Comparison of ENCODE assay signal across 16 cellular contexts in the genomic region with DNA sequence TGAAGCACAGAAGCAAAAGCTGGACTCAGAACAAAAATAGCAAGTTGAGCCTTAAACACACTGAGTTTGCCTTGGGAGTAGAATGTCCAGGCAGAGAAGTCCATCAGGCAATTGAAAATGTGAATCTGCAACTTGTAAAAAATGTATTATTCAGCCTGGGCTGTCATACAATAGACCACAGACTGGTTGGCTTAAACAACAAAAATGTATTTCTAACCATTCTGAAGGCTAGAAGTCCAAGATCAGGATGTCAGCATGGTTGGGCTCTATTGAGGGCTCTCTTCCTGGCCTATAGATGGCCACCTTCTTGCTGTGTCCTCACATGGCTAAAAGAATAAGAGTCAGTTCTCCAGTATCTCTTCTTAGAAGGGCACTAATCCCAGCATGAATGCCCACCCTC.
DNase-seq lines count a peak whose midpoint lies in the region; ATAC-seq and TF ChIP-seq lines count a peak whose summit lies in the region.
"Had no signal": no experiment of that assay in that cellular context is flagged by ENCODE, and none has a peak within 500 bp of the region (broad histone marks: within the 10 kb centered on the region; RNA-seq: fewer than 3 reads in every experiment).

No MANE protein-coding gene starts in this region.

- in situ Hi-C loops in gastrocnemius medialis (cut with MboI; ENCODE audit: low sequenced_read_pairs in 4 of 4) = no loop called here

- TF ChIP-seq CTCF in gastrocnemius medialis (IDR thresholded peaks at IDR 0.05 in 4 of 5, conservative IDR thresholded peaks at IDR 0.05 in 1 of 5) (no peak), hepatocyte (IDR thresholded peaks at IDR 0.05; ENCODE audit: poor library complexity) (no peak)

- H3K27ac ChIP-seq in Karpas-422 (ENCODE audit: low read length) (peak overlapping the region; percentile 67), epithelial cell of prostate (peak overlapping the region; percentile 5), gastrocnemius medialis (peak overlapping the region; percentile 41 to 71 (median 54)), hepatocyte (no peak overlapping the region)
- H3K27ac ChIP-seq: BLaER1 treated with 17β-estradiol and CSF1 and Interleukin-3, amounts not matched to agents 10 nM and 100 nM had no signal

- no peak overlapping the region for H3K4me3 ChIP-seq in Karpas-422 (ENCODE audit: low read length)
- H3K4me3 ChIP-seq in gastrocnemius medialis = no peak overlapping the region
- H3K4me3 ChIP-seq in hepatocyte = no peak overlapping the region
- H3K4me3 ChIP-seq: BLaER1 treated with 17β-estradiol and CSF1 and Interleukin-3, amounts not matched to agents 10 nM and 100 nM; HAP-1 had no signal

- H3K9me3 ChIP-seq in Karpas-422 (ENCODE audit: low read length) (no peaks in the 10 kb centered on the region), gastrocnemius medialis (no peaks in the 10 kb centered on the region), hepatocyte (ENCODE audit: low read depth) (no peaks in the 10 kb centered on the region)
- H3K9me3 ChIP-seq: BE2C; BLaER1 treated with 17β-estradiol and CSF1 and Interleukin-3, amounts not matched to agents 10 nM and 100 nM; HAP-1 had no signal

- no peaks in the 10 kb centered on the region for H4K20me1 ChIP-seq in Karpas-422 (ENCODE audit: insufficient read depth, low read depth, low read length)
- no peaks in the 10 kb centered on the region for H4K20me1 ChIP-seq in hepatocyte (ENCODE audit: insufficient read depth, poor library complexity, severe bottlenecking)
- H4K20me1 ChIP-seq: BLaER1 treated with 17β-estradiol and CSF1 and Interleukin-3, amounts not matched to agents 10 nM and 100 nM had no signal

- TF ChIP-seq POLR2A in gastrocnemius medialis (IDR thresholded peaks at IDR 0.05) = no peak

- H2AFZ ChIP-seq in Karpas-422 (ENCODE audit: low read length) = no peak overlapping the region
- no peak overlapping the region for H2AFZ ChIP-seq in hepatocyte

- H3K27me3 ChIP-seq in Karpas-422 (ENCODE audit: low read length) (no peaks in the 10 kb centered on the region), gastrocnemius medialis (no peaks in the 10 kb centered on the region), hepatocyte (no peaks in the 10 kb centered on the region)
- H3K27me3 ChIP-seq: BE2C; BLaER1 treated with 17β-estradiol and CSF1 and Interleukin-3, amounts not matched to agents 10 nM and 100 nM had no signal

- H3K9me2 ChIP-seq in Karpas-422 (replicated peaks; ENCODE audit: insufficient read depth, low read length) (no peaks in the 10 kb centered on the region), hepatocyte (replicated peaks; ENCODE audit: insufficient read depth) (no peaks in the 10 kb centered on the region)

- H3K79me2 ChIP-seq in Karpas-422 (ENCODE audit: low read length) (peaks cover 5% of the 10 kb centered on the region; the same call in 1 of the 2 replicates), hepatocyte (no peaks in the 10 kb centered on the region)

- no peak overlapping the region for H3K4me2 ChIP-seq in Karpas-422 (ENCODE audit: low read depth, low read length, poor library complexity, severe bottlenecking)
- no peak overlapping the region for H3K4me2 ChIP-seq in hepatocyte
- H3K4me2 ChIP-seq: BLaER1 treated with 17β-estradiol and CSF1 and Interleukin-3, amounts not matched to agents 10 nM and 100 nM had no signal

- DNase-seq in EH (ENCODE audit: low read depth) = peak; percentile 51
- DNase-seq in Karpas-422 = no peak
- no peak for DNase-seq in epithelial cell of prostate (ENCODE audit: low read depth, low spot score)
- DNase-seq in gastrocnemius medialis = no peak
- no peak for DNase-seq in hepatocyte (ENCODE audit: low spot score)
- no peak for DNase-seq in NCI-H1048 (lab: John Stamatoyannopoulos, UW)
- DNase-seq in D341Med (ENCODE audit: low spot score) = no peak
- DNase-seq: AML-193; BE2C; CD4-positive, alpha-beta T cell; CD8-positive, alpha-beta memory T cell; DMS53; DMS79 treated with DMSO at 0.1 percent for 48 hours; GOT3 had no signal

- peaks cover 75% of the 10 kb centered on the region for H3K36me3 ChIP-seq in Karpas-422 (ENCODE audit: insufficient read depth, low read length)
- H3K36me3 ChIP-seq in gastrocnemius medialis = peaks cover 0 to 29% of the 10 kb centered on the region in 2 donors
- no peaks in the 10 kb centered on the region for H3K36me3 ChIP-seq in hepatocyte (replicated peaks; ENCODE audit: insufficient read depth, low read depth)
- H3K36me3 ChIP-seq: BE2C; BLaER1 treated with 17β-estradiol and CSF1 and Interleukin-3, amounts not matched to agents 10 nM and 100 nM; HAP-1 had no signal

- intact Hi-C loops in gastrocnemius medialis (cut with DNase I; ENCODE audit: low total_unique reads) = loop anchor here (5.0 kb wide), 1 partner anchor 114 kb away; the partner anchor contains the start of gene MET

- H3K9ac ChIP-seq in Karpas-422 (ENCODE audit: low read length) = no peak overlapping the region
- H3K9ac ChIP-seq: BLaER1 treated with 17β-estradiol and CSF1 and Interleukin-3, amounts not matched to agents 10 nM and 100 nM had no signal

- peaks cover 45% of the 10 kb centered on the region for H3K4me1 ChIP-seq in Karpas-422 (ENCODE audit: low read length)
- H3K4me1 ChIP-seq in gastrocnemius medialis = peaks cover 31 to 34% of the 10 kb centered on the region in 2 donors
- peaks cover 19% of the 10 kb centered on the region for H3K4me1 ChIP-seq in hepatocyte (ENCODE audit: insufficient read depth)
- H3K4me1 ChIP-seq: BE2C had no signal

- no peak for ATAC-seq in gastrocnemius medialis
